In the genomic region with DNA sequence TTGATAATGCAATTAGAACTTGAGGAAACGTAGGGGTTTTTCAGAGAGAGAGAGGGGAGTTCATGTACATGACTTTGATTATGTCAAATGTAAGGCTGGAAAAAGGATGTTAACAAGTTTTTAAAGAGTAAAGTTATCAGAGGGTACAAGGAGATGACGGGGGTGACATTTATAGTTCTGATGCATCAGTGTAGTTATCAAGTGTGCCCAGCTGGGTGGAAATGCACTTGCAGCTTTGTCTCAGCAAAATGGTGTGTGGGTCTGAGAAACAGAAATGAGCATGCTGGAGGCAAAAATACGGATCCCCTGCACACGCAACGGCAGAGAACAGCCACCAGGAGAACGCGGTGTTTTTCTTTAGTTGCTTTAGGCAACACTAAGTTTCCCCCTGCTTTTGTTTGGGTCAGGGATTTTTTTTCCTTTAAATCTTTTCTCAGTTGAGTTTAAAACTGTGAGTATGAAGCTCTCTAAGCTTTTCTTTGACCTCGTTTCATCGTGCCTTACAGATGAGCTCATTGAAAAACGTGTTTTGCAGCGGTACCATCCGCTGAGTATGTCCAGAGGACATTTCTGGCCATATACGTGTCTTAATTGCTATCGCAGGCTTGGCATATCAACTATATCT, we compare ENCODE assay signal across 15 cellular contexts.
A peak's percentile ranks its signal among the peaks of the same experiment; 100 is the strongest.
DNase-seq lines count a peak whose midpoint lies in the region; ATAC-seq and TF ChIP-seq lines count a peak whose summit lies in the region.
"Had no signal": no experiment of that assay in that cellular context is flagged by ENCODE, and none has a peak within 500 bp of the region (broad histone marks: within the 10 kb centered on the region; RNA-seq: fewer than 3 reads in every experiment).

No MANE protein-coding gene starts in this region.

- 41 to 53% (median 44%) methylated on average over 14 of the region's 14 CpGs for WGBS in adrenal gland, 4 donors
- 21 to 29% methylated on average over 8 to 14 of the region's 14 CpGs for WGBS in gastroesophageal sphincter (ENCODE audit: low coverage in 1 of 2), 2 donors

- TF ChIP-seq EP300 in gastroesophageal sphincter (IDR thresholded peaks at IDR 0.05), result no peak

- TF ChIP-seq POLR2A in adrenal gland (IDR thresholded peaks at IDR 0.05), result no peak
- TF ChIP-seq POLR2A in gastroesophageal sphincter (IDR thresholded peaks at IDR 0.05), result no peak

- H3K27ac ChIP-seq in adrenal gland (peak overlapping the region in 3 of 5 donors; percentile 21 to 57 (median 35)), gastroesophageal sphincter (peak overlapping the region; percentile 75 to 82 (median 80))
- H3K27ac ChIP-seq: KMS-11, SK-N-MC had no signal

- TF ChIP-seq CTCF in adrenal gland (IDR thresholded peaks at IDR 0.05) (peak in 3 of 6 experiments; percentile 19 to 26 (median 26)), gastroesophageal sphincter (IDR thresholded peaks at IDR 0.05) (peak in 3 of 4 experiments; percentile 28 to 53 (median 49)), retinal pigment epithelial cell (conservative IDR thresholded peaks at IDR 0.05; ENCODE audit: low read depth, low read length) (peak; percentile 48)

- H3K36me3 ChIP-seq in adrenal gland (replicated peaks in 1 of 2) (no peaks in the 10 kb centered on the region), gastroesophageal sphincter (no peaks in the 10 kb centered on the region)

- peak; percentile 57 for ATAC-seq in gastroesophageal sphincter
- ATAC-seq in HG03520 (IDR thresholded peaks at IDR 0.05; ENCODE audit: unreplicated experiment), result no peak
- ATAC-seq in HG02840 (IDR thresholded peaks at IDR 0.05; ENCODE audit: low FRiP score, unreplicated experiment), result no peak
- ATAC-seq: mucosa of descending colon had no signal

- H3K9me3 ChIP-seq in adrenal gland (replicated peaks in 1 of 3) (no peaks in the 10 kb centered on the region), gastroesophageal sphincter (no peaks in the 10 kb centered on the region)
- H3K9me3 ChIP-seq: mucosa of descending colon had no signal

- H3K27me3 ChIP-seq in adrenal gland, result no peaks in the 10 kb centered on the region
- H3K27me3 ChIP-seq in gastroesophageal sphincter, result no peaks in the 10 kb centered on the region

- intact Hi-C loops in adrenal gland (cut with DNase I), result no loop called here

- no peak overlapping the region for H3K4me3 ChIP-seq in adrenal gland
- H3K4me3 ChIP-seq in gastroesophageal sphincter, result no peak overlapping the region
- H3K4me3 ChIP-seq in retinal pigment epithelial cell (ENCODE audit: low read length), result no peak overlapping the region
- H3K4me3 ChIP-seq: mucosa of descending colon, SK-N-MC had no signal

- H3K4me1 ChIP-seq in adrenal gland (replicated peaks in 1 of 2), result peaks cover 5 to 23% of the 10 kb centered on the region in 2 donors
- peaks cover 10 to 91% (median 23%) of the 10 kb centered on the region in 3 donors for H3K4me1 ChIP-seq in gastroesophageal sphincter

- DNase-seq in EH (ENCODE audit: low read depth), result peak; percentile 91
- DNase-seq in adrenal gland, result peak in 3 of 7 donors; percentile 17 to 26 (median 24)
- no peak for DNase-seq in retinal pigment epithelial cell (ENCODE audit: low read depth)
- no peak for DNase-seq in NCI-H187 (lab: John Stamatoyannopoulos, UW)
- no peak for DNase-seq in NCI-H2196 (lab: John Stamatoyannopoulos, UW; ENCODE audit: unreplicated experiment)
- DNase-seq: activated CD4-positive, alpha-beta T cell treated with anti-CD3 and anti-CD28 coated beads, Interleukin-2, amount 50 U/mL, for 4 hours; foreskin melanocyte; mucosa of descending colon; NCI-H524; stimulated activated naive CD4-positive, alpha-beta T cell treated with Interleukin-2 at 50 U/mL for 16 hours had no signal
